ENCODE assay signal across 23 cellular contexts in genomic region chr12:67759829-67760228, GRCh38.
A peak's percentile ranks its signal among the peaks of the same experiment; 100 is the strongest.
DNase-seq lines count a peak whose midpoint lies in the region; ATAC-seq and TF ChIP-seq lines count a peak whose summit lies in the region.
"Had no signal": no experiment of that assay in that cellular context is flagged by ENCODE, and none has a peak within 500 bp of the region (broad histone marks: within the 10 kb centered on the region; RNA-seq: fewer than 3 reads in every experiment).

No MANE protein-coding gene starts in this region.

- TF ChIP-seq POLR2A in breast epithelium (IDR thresholded peaks at IDR 0.05) = no peak

- no peak for TF ChIP-seq CTCF in MCF 10A (IDR thresholded peaks at IDR 0.05; ENCODE audit: unreplicated experiment)
- TF ChIP-seq CTCF in breast epithelium (IDR thresholded peaks at IDR 0.05) = no peak
- TF ChIP-seq CTCF in type B pancreatic cell (conservative IDR thresholded peaks at IDR 0.05) = no peak
- no peak for TF ChIP-seq CTCF in WERI-Rb-1 (IDR thresholded peaks at IDR 0.05; ENCODE audit: low read depth, low read length)

- H3K4me1 ChIP-seq in breast epithelium = no peaks in the 10 kb centered on the region
- H3K4me1 ChIP-seq: transverse colon had no signal

- CTCF ChIA-PET in MCF 10A (lab: Yijun Ruan, JAX) = no interaction called here

- H3K4me3 Mint-ChIP-seq in MCF 10A (ENCODE audit: unreplicated experiment) (no peak overlapping the region), type B pancreatic cell (no peak overlapping the region)
- H3K4me3 Mint-ChIP-seq: CD4-positive, alpha-beta T cell; naive thymus-derived CD8-positive, alpha-beta T cell had no signal

- H3K36me3 ChIP-seq in breast epithelium (no peaks in the 10 kb centered on the region), WERI-Rb-1 (no peaks in the 10 kb centered on the region)
- H3K36me3 ChIP-seq: esophagus muscularis mucosa, left ventricle myocardium inferior, right atrium auricular region, transverse colon had no signal

- no peak overlapping the region for H3K27ac Mint-ChIP-seq in MCF 10A (ENCODE audit: low read depth, unreplicated experiment)
- peak overlapping the region in 1 of 2 donors; percentile 88 for H3K27ac Mint-ChIP-seq in activated naive CD4-positive, alpha-beta T cell treated with anti-CD3 and anti-CD28 coated beads, Interleukin-2, amount 50 U/mL, for 72 hours
- peak overlapping the region; percentile 27 for H3K27ac Mint-ChIP-seq in type B pancreatic cell
- H3K27ac Mint-ChIP-seq: CD4-positive, alpha-beta T cell; naive thymus-derived CD8-positive, alpha-beta T cell had no signal

- no peak overlapping the region for H3K4me3 ChIP-seq in breast epithelium
- no peak overlapping the region for H3K4me3 ChIP-seq in WERI-Rb-1 (ENCODE audit: low read depth, low read length)
- H3K4me3 ChIP-seq: body of pancreas, esophagus muscularis mucosa, K562, left ventricle myocardium inferior, right atrium auricular region, transverse colon had no signal

- H3K27me3 ChIP-seq in breast epithelium (no peaks in the 10 kb centered on the region), WERI-Rb-1 (ENCODE audit: insufficient read depth, low read depth, severe bottlenecking) (no peaks in the 10 kb centered on the region)
- H3K27me3 ChIP-seq: body of pancreas, esophagus muscularis mucosa, right atrium auricular region, transverse colon had no signal

- H3K9me3 Mint-ChIP-seq in MCF 10A (ENCODE audit: unreplicated experiment) (no peaks in the 10 kb centered on the region), type B pancreatic cell (peaks cover 5% of the 10 kb centered on the region)
- peaks cover 10 to 15% of the 10 kb centered on the region in 2 donors for H3K9me3 Mint-ChIP-seq in activated naive CD4-positive, alpha-beta T cell treated with anti-CD3 and anti-CD28 coated beads, Interleukin-2, amount 50 U/mL, for 72 hours
- H3K9me3 Mint-ChIP-seq: CD4-positive, alpha-beta T cell; naive thymus-derived CD8-positive, alpha-beta T cell had no signal

- POLR2A ChIA-PET in MCF 10A (lab: Yijun Ruan, JAX) = no interaction called here

- peak; percentile 89 to 93 for ATAC-seq in activated naive CD4-positive, alpha-beta T cell treated with anti-CD3 and anti-CD28 coated beads, Interleukin-2, amount 50 U/mL, for 72 hours
- ATAC-seq in GM19023 (IDR thresholded peaks at IDR 0.05; ENCODE audit: unreplicated experiment) = no peak
- ATAC-seq: body of pancreas; HCT116; K562; naive thymus-derived CD8-positive, alpha-beta T cell; SK-N-SH treated with all-trans-retinoic acid at 6 μM for 48 hours had no signal

- H3K36me3 Mint-ChIP-seq in MCF 10A (ENCODE audit: insufficient read depth, unreplicated experiment) (no peaks in the 10 kb centered on the region), type B pancreatic cell (no peaks in the 10 kb centered on the region)
- peaks cover 14 to 18% of the 10 kb centered on the region in 2 donors for H3K36me3 Mint-ChIP-seq in activated naive CD4-positive, alpha-beta T cell treated with anti-CD3 and anti-CD28 coated beads, Interleukin-2, amount 50 U/mL, for 72 hours

- intact Hi-C loops in MCF 10A (cut with micrococcal nuclease) (no loop called here), breast epithelium (cut with DNase I; ENCODE audit: low total_unique reads) (no loop called here)

- DNase-seq in MCF 10A (ENCODE audit: unreplicated experiment) (peak; percentile 8), breast epithelium (ENCODE audit: low spot score in 2 of 2) (no peak), type B pancreatic cell (ENCODE audit: extremely low spot score, unreplicated experiment) (no peak), WERI-Rb-1 (no peak), dermis blood vessel endothelial cell (no peak)
- no peak for DNase-seq in activated naive CD4-positive, alpha-beta T cell treated with anti-CD3 and anti-CD28 coated beads, Interleukin-2, amount 50 U/mL, for 72 hours (ENCODE audit: low spot score in 2 of 2)
- DNase-seq in stimulated activated CD4-positive, alpha-beta T cell treated with anti-CD3 and anti-CD28 coated beads, Interleukin-15, amount 100 ng/mL, for 48 hours (ENCODE audit: low read depth in 2 of 2) = peak; percentile 17
- DNase-seq: CD4-positive, alpha-beta T cell; effector memory CD4-positive, alpha-beta T cell; hypothalamus; left ventricle myocardium inferior; naive thymus-derived CD8-positive, alpha-beta T cell; NCI-H1694; NCI-H526 treated with DMSO at 0.1 percent for 48 hours; stimulated activated naive CD4-positive, alpha-beta T cell treated with Interleukin-2 at 50 U/mL for 16 hours; transverse colon had no signal

- no TSS peak for BruUV-seq in MCF 10A (replicated peaks; lab: Mats Ljungman, UMichigan)

- H3K27me3 Mint-ChIP-seq in MCF 10A (ENCODE audit: insufficient read depth, unreplicated experiment) (no peaks in the 10 kb centered on the region), type B pancreatic cell (no peaks in the 10 kb centered on the region)
- H3K27me3 Mint-ChIP-seq: CD4-positive, alpha-beta T cell had no signal

- no peaks in the 10 kb centered on the region for H3K9me3 ChIP-seq in breast epithelium
- no peaks in the 10 kb centered on the region for H3K9me3 ChIP-seq in WERI-Rb-1 (ENCODE audit: severe bottlenecking)
- H3K9me3 ChIP-seq: body of pancreas, esophagus muscularis mucosa, left ventricle myocardium inferior, right atrium auricular region, transverse colon had no signal

- H3K4me1 Mint-ChIP-seq in MCF 10A (ENCODE audit: insufficient read depth, unreplicated experiment) = no peaks in the 10 kb centered on the region
- peaks cover 30% of the 10 kb centered on the region for H3K4me1 Mint-ChIP-seq in type B pancreatic cell (ENCODE audit: unreplicated experiment)

- no peak overlapping the region for H3K27ac ChIP-seq in breast epithelium
- no peak overlapping the region for H3K27ac ChIP-seq in WERI-Rb-1
- H3K27ac ChIP-seq: body of pancreas, esophagus muscularis mucosa, left ventricle myocardium inferior, right atrium auricular region, transverse colon had no signal

Comparison
In these comparisons a context has a peak if more than half of its experiments do, and no peak if none do; other contexts are left out.
1. DNase-seq: peak in MCF 10A (single experiment) and stimulated activated CD4-positive, alpha-beta T cell treated with anti-CD3 and anti-CD28 coated beads, Interleukin-15, amount 100 ng/mL, for 48 hours (2 of 2); none in breast epithelium (0 of 2), activated naive CD4-positive, alpha-beta T cell treated with anti-CD3 and anti-CD28 coated beads, Interleukin-2, amount 50 U/mL, for 72 hours (0 of 2), type B pancreatic cell (single experiment), WERI-Rb-1 (single experiment) and dermis blood vessel endothelial cell (single experiment).